ENCODE assay signal across 24 cellular contexts in the genomic region with DNA sequence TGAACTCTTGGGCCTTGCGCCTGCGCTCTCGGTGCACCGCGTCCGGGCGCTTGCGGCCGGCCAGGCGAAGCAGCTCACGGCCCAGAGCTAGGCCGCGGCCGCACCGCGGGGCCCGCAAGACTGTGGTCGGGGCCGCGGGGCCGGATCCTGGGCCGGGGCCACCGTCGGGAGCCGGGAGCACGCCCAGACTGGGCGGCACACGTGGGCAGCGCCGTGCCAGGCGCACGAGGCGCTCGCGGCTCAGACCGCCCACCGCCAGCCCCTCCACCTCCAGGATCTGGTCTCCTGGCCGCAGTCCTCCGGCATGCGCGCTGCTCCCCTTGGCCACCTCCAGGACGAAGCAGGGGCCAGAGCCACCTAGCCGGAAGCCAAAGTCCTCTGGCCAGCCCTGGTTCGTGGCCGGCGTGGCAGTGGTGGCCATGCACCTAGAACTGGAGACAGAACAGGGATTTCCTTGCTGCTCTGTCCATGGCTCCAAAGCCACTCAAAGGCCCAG. TPM values are rescaled to one million over a fixed set of nuclear protein-coding genes. Genes with fewer than 3 reads are reported as not detected.
DNase-seq lines count a peak whose midpoint lies in the region; ATAC-seq, FAIRE-seq and TF ChIP-seq lines count a peak whose summit lies in the region.
"Had no signal": no experiment of that assay in that cellular context is flagged by ENCODE, and none has a peak within 500 bp of the region (broad histone marks: within the 10 kb centered on the region; RNA-seq: fewer than 3 reads in every experiment).

TSS of gene GRID2IP (minus strand) at position 446 of the 496 bp plus-strand sequence. CDS start at position 421, 25 bp downstream.

- no peak within 1 kb of the TSS for H3K23ac ChIP-seq in IMR-90 (ENCODE audit: low read depth, low read length)

- no peaks in the 10 kb centered on the region for H3K4me1 Mint-ChIP-seq in endodermal cell

- H3K9me1 ChIP-seq in IMR-90 (ENCODE audit: insufficient read depth, low read length), result no peaks in the 10 kb centered on the region

- TF ChIP-seq CTCF in IMR-90 (conservative IDR thresholded peaks at IDR 0.05; ENCODE audit: low read depth, low read length) (no peak), endodermal cell (conservative IDR thresholded peaks at IDR 0.05) (no peak), testis (IDR thresholded peaks at IDR 0.05) (no peak), foreskin fibroblast (IDR thresholded peaks at IDR 0.05; ENCODE audit: low read depth, low read length) (no peak)

- no peak within 1 kb of the TSS for H3K9ac ChIP-seq in BLaER1 treated with 17β-estradiol and CSF1 and Interleukin-3, amounts not matched to agents 10 nM and 100 nM
- no peak within 1 kb of the TSS for H3K9ac ChIP-seq in IMR-90 (ENCODE audit: low read depth, low read length)
- H3K9ac ChIP-seq in endodermal cell (ENCODE audit: extremely low read depth, low read length, poor library complexity, severe bottlenecking), result no peak within 1 kb of the TSS

- no peak within 1 kb of the TSS for H3K14ac ChIP-seq in IMR-90 (replicated peaks; ENCODE audit: low read depth, low read length)

- no peak within 1 kb of the TSS for H4K5ac ChIP-seq in IMR-90 (ENCODE audit: low read depth, low read length)

- H3K27ac Mint-ChIP-seq in endodermal cell, result no peak within 1 kb of the TSS
- H3K27ac Mint-ChIP-seq: CD4-positive, alpha-beta T cell had no signal

- H2AFZ ChIP-seq in IMR-90 (replicated peaks; ENCODE audit: low read length, poor library complexity), result peak within 1 kb of the TSS; percentile 21

- no peak within 1 kb of the TSS for H2BK20ac ChIP-seq in IMR-90 (ENCODE audit: low read depth, low read length)

- no peak within 1 kb of the TSS for H2BK5ac ChIP-seq in IMR-90 (ENCODE audit: low read depth, low read length, poor library complexity, severe bottlenecking)

- H4K91ac ChIP-seq in IMR-90 (ENCODE audit: insufficient read depth, low read depth, low read length), result no peak within 1 kb of the TSS

- no peak for TF ChIP-seq POLR2A in IMR-90 (IDR thresholded peaks at IDR 0.05; ENCODE audit: low read depth, low read length)
- no peak for TF ChIP-seq POLR2A in testis (IDR thresholded peaks at IDR 0.05)

- dilution Hi-C loops in IMR-90 (cut with HindIII; ENCODE audit: low sequenced_read_pairs, unreplicated experiment), result no loop called here

- no peak within 1 kb of the TSS for H2BK120ac ChIP-seq in IMR-90 (ENCODE audit: low read depth, low read length)

- H2AK9ac ChIP-seq in IMR-90 (replicated peaks; ENCODE audit: low read depth, low read length, poor library complexity), result no peak within 1 kb of the TSS

- 75% methylated on average over 42 of the region's 46 CpGs; no CpG with 5 or more reads in 1 of the 2 experiments for WGBS in IMR-90 (ENCODE audit: extremely low coverage in 2 of 2, insufficient read length in 1 of 2), 2 experiments
- WGBS in endodermal cell (ENCODE audit: insufficient coverage in 1 of 2, insufficient read length in 1 of 2), 2 experiments, result 90 to 94% methylated on average over 16 to 46 of the region's 46 CpGs
- 47 to 61% methylated on average over 13 to 36 of the region's 46 CpGs for WGBS in testis, 2 donors

- H3K9me3 Mint-ChIP-seq in endodermal cell, result no peaks in the 10 kb centered on the region
- H3K9me3 Mint-ChIP-seq: CD4-positive, alpha-beta T cell had no signal

- no peaks in the 10 kb centered on the region for H3K79me1 ChIP-seq in IMR-90 (ENCODE audit: low read depth in 1 of 2, low read length in 2 of 2)

- H3K4ac ChIP-seq in IMR-90 (ENCODE audit: low read depth, low read length), result no peak within 1 kb of the TSS

- CTCF ChIA-PET in IMR-90 (lab: Yijun Ruan, JAX), result no interaction called here

- intact Hi-C loops in IMR-90 (cut with micrococcal nuclease), result no loop called here
- intact Hi-C loops in testis (cut with DNase I; ENCODE audit: low total_unique reads), result no loop called here

- in situ Hi-C loops in IMR-90 (cut with MboI; ENCODE audit: low sequenced_read_pairs), result no loop called here

- POLR2A ChIA-PET in IMR-90 (lab: Charles Lee; ENCODE audit: unreplicated experiment), result no interaction called here

- H3K4me3 ChIP-seq in BLaER1 treated with 17β-estradiol and CSF1 and Interleukin-3, amounts not matched to agents 10 nM and 100 nM, result no peak within 1 kb of the TSS
- no peak within 1 kb of the TSS for H3K4me3 ChIP-seq in IMR-90 (ENCODE audit: insufficient read depth, low read depth, low read length)
- no peak within 1 kb of the TSS for H3K4me3 ChIP-seq in endodermal cell (ENCODE audit: low read length)
- H3K4me3 ChIP-seq in testis, result peak within 1 kb of the TSS; percentile 20 to 32
- no peak within 1 kb of the TSS for H3K4me3 ChIP-seq in foreskin fibroblast (ENCODE audit: low read depth in 1 of 2, low read length in 2 of 2)

- DNase-seq in IMR-90, result no peak
- peak; percentile 61 for DNase-seq in endodermal cell
- no peak for DNase-seq in testis
- DNase-seq in frontal cortex (ENCODE audit: low spot score in 2 of 2), result no peak
- no peak for DNase-seq in foreskin fibroblast
- DNase-seq: CD4-positive, alpha-beta T cell; DMS53; GOT3; Kasumi-1; MV-4-11; NCI-H1105 treated with DMSO at 0.1 percent for 48 hours; NCI-H146; NCI-H1930; NCI-H2107; NCI-H524 treated with DMSO at 0.1 percent for 48 hours; NCI-H82; SHP77 had no signal

- no peaks in the 10 kb centered on the region for H3K27me3 Mint-ChIP-seq in endodermal cell (ENCODE audit: insufficient read depth)
- H3K27me3 Mint-ChIP-seq: CD4-positive, alpha-beta T cell had no signal

- peaks cover 17 to 88% (median 65%) of the 10 kb centered on the region in 10 experiments for H3K4me1 ChIP-seq in BLaER1 treated with 17β-estradiol and CSF1 and Interleukin-3, amounts not matched to agents 10 nM and 100 nM
- no peaks in the 10 kb centered on the region for H3K4me1 ChIP-seq in IMR-90 (ENCODE audit: control insufficient read depth, insufficient read depth, low read length)
- H3K4me1 ChIP-seq in endodermal cell (ENCODE audit: control insufficient read depth, insufficient read depth, low read length), result no peaks in the 10 kb centered on the region
- H3K4me1 ChIP-seq in testis, result no peaks in the 10 kb centered on the region

- no peaks in the 10 kb centered on the region for H4K20me1 ChIP-seq in BLaER1 treated with 17β-estradiol and CSF1 and Interleukin-3, amounts not matched to agents 10 nM and 100 nM
- H4K20me1 ChIP-seq in IMR-90 (ENCODE audit: insufficient read depth, low read length), result no peaks in the 10 kb centered on the region

- no peak for TF ChIP-seq RAD21 in IMR-90 (IDR thresholded peaks at IDR 0.05; ENCODE audit: low read length)

- no peaks in the 10 kb centered on the region for H3K27me3 ChIP-seq in BLaER1 treated with 17β-estradiol and CSF1 and Interleukin-3, amounts not matched to agents 10 nM and 100 nM
- H3K27me3 ChIP-seq in IMR-90 (ENCODE audit: control insufficient read depth, insufficient read depth, low read length) (peaks cover 7% of the 10 kb centered on the region; the same call in 1 of the 2 replicates), endodermal cell (ENCODE audit: control insufficient read depth, insufficient read depth, low read length, poor library complexity, severe bottlenecking) (no peaks in the 10 kb centered on the region), testis (no peaks in the 10 kb centered on the region)

- ATAC-seq in IMR-90 (ENCODE audit: low read depth) (no peak), HG02763 (IDR thresholded peaks at IDR 0.05; ENCODE audit: unreplicated experiment) (no peak)

- no peak within 1 kb of the TSS for H3K56ac ChIP-seq in IMR-90 (ENCODE audit: extremely low read depth, insufficient read depth, low read length)

- no peaks in the 10 kb centered on the region for H3K9me3 ChIP-seq in BLaER1 treated with 17β-estradiol and CSF1 and Interleukin-3, amounts not matched to agents 10 nM and 100 nM (replicated peaks in 1 of 11)
- H3K9me3 ChIP-seq in IMR-90 (ENCODE audit: control insufficient read depth, insufficient read depth, low read length) (no peaks in the 10 kb centered on the region), endodermal cell (ENCODE audit: control insufficient read depth, low read length) (no peaks in the 10 kb centered on the region), testis (no peaks in the 10 kb centered on the region)

- peak within 1 kb of the TSS in 4 of 11 experiments; percentile 28 to 89 (median 39); a peak in 6 of 22 replicates for H3K27ac ChIP-seq in BLaER1 treated with 17β-estradiol and CSF1 and Interleukin-3, amounts not matched to agents 10 nM and 100 nM
- H3K27ac ChIP-seq in IMR-90 (ENCODE audit: insufficient read depth, low read length) (no peak within 1 kb of the TSS), endodermal cell (ENCODE audit: low read depth, low read length) (no peak within 1 kb of the TSS), testis (no peak within 1 kb of the TSS)
- H3K27ac ChIP-seq: RWPE1 had no signal

- BruUV-seq in IMR-90 (replicated peaks; lab: Mats Ljungman, UMichigan), result no TSS peak

- H3K36me3 Mint-ChIP-seq in endodermal cell (ENCODE audit: low read depth), result no peaks in the 10 kb centered on the region

- H3K4me3 Mint-ChIP-seq in endodermal cell, result no peak within 1 kb of the TSS
- H3K4me3 Mint-ChIP-seq: CD4-positive, alpha-beta T cell had no signal

- H3K36me3 ChIP-seq in BLaER1 treated with 17β-estradiol and CSF1 and Interleukin-3, amounts not matched to agents 10 nM and 100 nM, result no peaks in the 10 kb centered on the region
- H3K36me3 ChIP-seq in IMR-90 (ENCODE audit: control insufficient read depth, insufficient read depth, low read length) (no peaks in the 10 kb centered on the region), endodermal cell (ENCODE audit: control insufficient read depth, insufficient read depth, low read length) (no peaks in the 10 kb centered on the region), testis (ENCODE audit: low read depth, missing control alignments) (no peaks in the 10 kb centered on the region)

- no peak within 1 kb of the TSS for H2AK5ac ChIP-seq in IMR-90 (ENCODE audit: low read depth, low read length)

- H3K4me2 ChIP-seq in BLaER1 treated with 17β-estradiol and CSF1 and Interleukin-3, amounts not matched to agents 10 nM and 100 nM, result peak within 1 kb of the TSS in 6 of 11 experiments; percentile 44 to 73 (median 61); a peak in 9 of 22 replicates
- H3K4me2 ChIP-seq in IMR-90 (ENCODE audit: low read depth, low read length), result no peak within 1 kb of the TSS

- no peak within 1 kb of the TSS for H4K8ac ChIP-seq in IMR-90 (ENCODE audit: low read depth in 2 of 2, low read length in 2 of 2)

- no peak for FAIRE-seq in frontal cortex (lab: Jason Lieb, UNC)
- FAIRE-seq: D721Med had no signal

- H3K18ac ChIP-seq in IMR-90 (ENCODE audit: low read depth, low read length), result no peak within 1 kb of the TSS

- no peak within 1 kb of the TSS for H2BK15ac ChIP-seq in IMR-90 (ENCODE audit: low read depth, low read length)

TF ChIP-seq in IMR-90, 13 proteins besides CTCF, POLR2A, EP300 and RAD21 (continues in another document):
- no peak for TF ChIP-seq FOS (IDR thresholded peaks at IDR 0.05; ENCODE audit: low read depth, low read length)

RNA-seq across cellular contexts. Expression of gene GRID2IP, which starts in this region (rescaled TPM):
- not detected in 2 replicates for total RNA-seq in IMR-90 (2012; rRNA removed)
- polyA plus RNA-seq in IMR-90 (2012; rRNA removed), result not detected in 2 replicates
- not detected in 2 replicates for polyA plus RNA-seq in IMR-90 (2012; cell fraction: cytosol; rRNA removed)
- polyA plus RNA-seq in IMR-90 (2012; cell fraction: nucleus; rRNA removed; ENCODE audit: low replicate concordance), result 0.02 and 0.05 TPM in 2 replicates
- 1 to 10 TPM; 2.4 to 4.9 TPM for total RNA-seq in endodermal cell
- 0.46 TPM for polyA plus RNA-seq in endodermal cell (2013, experiment 1 of 2)
- polyA plus RNA-seq in endodermal cell (2013, experiment 2 of 2), result 0.58 TPM
- 1 to 10 TPM; 1.1 to 1.9 TPM for total RNA-seq in testis
- polyA plus RNA-seq in testis (ENCODE audit: insufficient read depth, low read depth, low replicate concordance), result 0.34 TPM
- 0.41 TPM for total RNA-seq in frontal cortex
- total RNA-seq: Daoy, HT-29 had no signal
- polyA plus RNA-seq: BJ had no signal

Comparison
In these comparisons a context has a peak if more than half of its experiments do, and no peak if none do; other contexts are left out.
1. H3K4me3 ChIP-seq: peak in testis (2 of 2); none in BLaER1 treated with 17β-estradiol and CSF1 and Interleukin-3, amounts not matched to agents 10 nM and 100 nM (0 of 10), IMR-90 (single experiment), endodermal cell (single experiment) and foreskin fibroblast (0 of 2).